1 cellular context compared by ENCODE assay signal in genomic region chr17:47830991-47831933, GRCh38.
TF ChIP-seq lines count a peak whose summit lies in the region.

A gene with protein sequence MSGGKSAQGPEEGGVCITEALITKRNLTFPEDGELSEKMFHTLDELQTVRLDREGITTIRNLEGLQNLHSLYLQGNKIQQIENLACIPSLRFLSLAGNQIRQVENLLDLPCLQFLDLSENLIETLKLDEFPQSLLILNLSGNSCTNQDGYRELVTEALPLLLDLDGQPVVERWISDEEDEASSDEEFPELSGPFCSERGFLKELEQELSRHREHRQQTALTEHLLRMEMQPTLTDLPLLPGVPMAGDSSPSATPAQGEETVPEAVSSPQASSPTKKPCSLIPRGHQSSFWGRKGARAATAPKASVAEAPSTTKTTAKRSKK (plus strand): TSS chr17:47831670. CDS start chr17:47831990, 320 bp downstream.
Gene MRPL10 (minus strand): TSS chr17:47831541. CDS start chr17:47831511, 30 bp downstream.

TF ChIP-seq in HepG2, 621 proteins besides CTCF, POLR2A, EP300 and RAD21 (continued from another document and continues in another):
- TF ChIP-seq CERS6 (CRISPR knock-in tag; IDR thresholded peaks at IDR 0.05) = no peak
- no peak for TF ChIP-seq MTA3 (CRISPR knock-in tag; IDR thresholded peaks at IDR 0.05)
- TF ChIP-seq ZNF33A (CRISPR knock-in tag; IDR thresholded peaks at IDR 0.05; ENCODE audit: borderline replicate concordance) = no peak
- TF ChIP-seq, protein P1, sequence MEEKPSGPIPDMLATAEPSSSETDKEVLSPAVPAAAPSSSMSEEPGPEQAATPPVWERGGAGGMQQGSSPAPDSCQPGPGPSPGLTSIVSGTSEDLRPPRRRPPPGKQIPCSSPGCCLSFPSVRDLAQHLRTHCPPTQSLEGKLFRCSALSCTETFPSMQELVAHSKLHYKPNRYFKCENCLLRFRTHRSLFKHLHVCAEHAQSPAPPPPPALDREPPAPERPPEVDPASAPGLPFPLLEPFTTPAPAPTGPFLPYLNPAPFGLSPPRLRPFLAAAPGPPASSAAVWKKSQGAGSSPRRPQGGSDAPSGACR (CRISPR knock-in tag; IDR thresholded peaks at IDR 0.05) = no peak; the same call in 1 of the 2 replicates
- peak; percentile 52; the same call in 1 of the 2 replicates for TF ChIP-seq GATA4 (IDR thresholded peaks at IDR 0.05; ENCODE audit: borderline replicate concordance, low read depth)
- no peak for TF ChIP-seq ZNF703 (CRISPR knock-in tag; IDR thresholded peaks at IDR 0.05; ENCODE audit: borderline replicate concordance)
- peak; percentile 58; the same call in 1 of the 2 replicates for TF ChIP-seq HMG20B (CRISPR knock-in tag; conservative IDR thresholded peaks at IDR 0.05)
- TF ChIP-seq, protein P2, sequence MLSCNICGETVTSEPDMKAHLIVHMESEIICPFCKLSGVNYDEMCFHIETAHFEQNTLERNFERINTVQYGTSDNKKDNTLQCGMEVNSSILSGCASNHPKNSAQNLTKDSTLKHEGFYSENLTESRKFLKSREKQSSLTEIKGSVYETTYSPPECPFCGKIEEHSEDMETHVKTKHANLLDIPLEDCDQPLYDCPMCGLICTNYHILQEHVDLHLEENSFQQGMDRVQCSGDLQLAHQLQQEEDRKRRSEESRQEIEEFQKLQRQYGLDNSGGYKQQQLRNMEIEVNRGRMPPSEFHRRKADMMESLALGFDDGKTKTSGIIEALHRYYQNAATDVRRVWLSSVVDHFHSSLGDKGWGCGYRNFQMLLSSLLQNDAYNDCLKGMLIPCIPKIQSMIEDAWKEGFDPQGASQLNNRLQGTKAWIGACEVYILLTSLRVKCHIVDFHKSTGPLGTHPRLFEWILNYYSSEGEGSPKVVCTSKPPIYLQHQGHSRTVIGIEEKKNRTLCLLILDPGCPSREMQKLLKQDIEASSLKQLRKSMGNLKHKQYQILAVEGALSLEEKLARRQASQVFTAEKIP (CRISPR knock-in tag; IDR thresholded peaks at IDR 0.05; ENCODE audit: borderline replicate concordance) = no peak
- TF ChIP-seq IKZF4 (CRISPR knock-in tag; IDR thresholded peaks at IDR 0.05; ENCODE audit: borderline replicate concordance, low read depth, not compliant biosample characterization) = peak; percentile 91
- peak; percentile 83; the same call in 1 of the 2 replicates for TF ChIP-seq KMT2A (CRISPR knock-in tag; IDR thresholded peaks at IDR 0.05)
- no peak for TF ChIP-seq ZKSCAN8 (CRISPR knock-in tag; IDR thresholded peaks at IDR 0.05; ENCODE audit: borderline replicate concordance)
- peak; percentile 89; the same call in 1 of the 2 replicates for TF ChIP-seq ZNF34 (CRISPR knock-in tag; IDR thresholded peaks at IDR 0.05; ENCODE audit: borderline replicate concordance)
- TF ChIP-seq NAIF1 (CRISPR knock-in tag; IDR thresholded peaks at IDR 0.05; ENCODE audit: borderline replicate concordance) = peak; percentile 89
- TF ChIP-seq, protein P3, sequence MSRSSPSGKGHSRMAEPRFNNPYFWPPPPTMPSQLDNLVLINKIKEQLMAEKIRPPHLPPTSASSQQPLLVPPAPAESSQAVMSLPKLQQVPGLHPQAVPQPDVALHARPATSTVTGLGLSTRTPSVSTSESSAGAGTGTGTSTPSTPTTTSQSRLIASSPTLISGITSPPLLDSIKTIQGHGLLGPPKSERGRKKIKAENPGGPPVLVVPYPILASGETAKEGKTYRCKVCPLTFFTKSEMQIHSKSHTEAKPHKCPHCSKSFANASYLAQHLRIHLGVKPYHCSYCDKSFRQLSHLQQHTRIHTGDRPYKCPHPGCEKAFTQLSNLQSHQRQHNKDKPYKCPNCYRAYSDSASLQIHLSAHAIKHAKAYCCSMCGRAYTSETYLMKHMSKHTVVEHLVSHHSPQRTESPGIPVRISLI (CRISPR knock-in tag; IDR thresholded peaks at IDR 0.05; ENCODE audit: borderline replicate concordance) = no peak
- peak; percentile 30; the same call in 1 of the 2 replicates for TF ChIP-seq MAZ (IDR thresholded peaks at IDR 0.05; ENCODE audit: borderline replicate concordance, low read depth, low read length)
- TF ChIP-seq MAZ (CRISPR knock-in tag; IDR thresholded peaks at IDR 0.05; ENCODE audit: low read depth) = peak; percentile 68
- TF ChIP-seq DNMT3B (CRISPR knock-in tag; conservative IDR thresholded peaks at IDR 0.05) = 0 out of 2 replicates have a peak, but pooled peaks have one; percentile 76
- no peak for TF ChIP-seq SNAPC2 (CRISPR knock-in tag; IDR thresholded peaks at IDR 0.05)
- TF ChIP-seq MYC (CRISPR knock-in tag; IDR thresholded peaks at IDR 0.05; ENCODE audit: borderline replicate concordance) = peak; percentile 80; the same call in 1 of the 2 replicates
- TF ChIP-seq ZNF598 (CRISPR knock-in tag; IDR thresholded peaks at IDR 0.05; ENCODE audit: borderline replicate concordance) = peak; percentile 96
- TF ChIP-seq ZNF180 (CRISPR knock-in tag; IDR thresholded peaks at IDR 0.05; ENCODE audit: borderline replicate concordance, low read depth) = no peak
- peak; percentile 90 for TF ChIP-seq DMAP1 (CRISPR knock-in tag; IDR thresholded peaks at IDR 0.05)
- no peak for TF ChIP-seq ETS1 (CRISPR knock-in tag; IDR thresholded peaks at IDR 0.05)
- TF ChIP-seq TEAD3 (CRISPR knock-in tag; optimal IDR thresholded peaks at IDR 0.05; ENCODE audit: borderline replicate concordance) = peak; percentile 84
- TF ChIP-seq ZBTB42 (CRISPR knock-in tag; IDR thresholded peaks at IDR 0.05) = peak; percentile 97
- TF ChIP-seq CREB1 (IDR thresholded peaks at IDR 0.05) = no peak
- TF ChIP-seq CREB1 (CRISPR knock-in tag; IDR thresholded peaks at IDR 0.05) = peak; percentile 18; the same call in 1 of the 2 replicates
- no peak for TF ChIP-seq ZNF235 (CRISPR knock-in tag; IDR thresholded peaks at IDR 0.05; ENCODE audit: borderline replicate concordance)
- peak; percentile 80 for TF ChIP-seq CREM (IDR thresholded peaks at IDR 0.05)
- no peak for TF ChIP-seq CREM (CRISPR knock-in tag; IDR thresholded peaks at IDR 0.05)
- TF ChIP-seq PREB (CRISPR knock-in tag; IDR thresholded peaks at IDR 0.05) = no peak
- TF ChIP-seq REST (IDR thresholded peaks at IDR 0.05; ENCODE audit: borderline replicate concordance in 1 of 2, low read depth in 1 of 2, low read length in 2 of 2) = peak in 1 of 2 experiments; percentile 73; a peak in 1 of 4 replicates
- TF ChIP-seq ZBTB43 (CRISPR knock-in tag; conservative IDR thresholded peaks at IDR 0.05) = peak; percentile 54; the same call in 1 of the 2 replicates
- TF ChIP-seq ZFP1 (CRISPR knock-in tag; IDR thresholded peaks at IDR 0.05) = no peak; the same call in 1 of the 2 replicates
- TF ChIP-seq CBX5 (CRISPR knock-in tag; IDR thresholded peaks at IDR 0.05; ENCODE audit: borderline replicate concordance) = no peak
- TF ChIP-seq E2F2 (CRISPR knock-in tag; IDR thresholded peaks at IDR 0.05; ENCODE audit: borderline replicate concordance) = no peak
- TF ChIP-seq ZNF350 (CRISPR knock-in tag; IDR thresholded peaks at IDR 0.05; ENCODE audit: borderline replicate concordance, low read depth) = peak; percentile 95
- no peak for TF ChIP-seq CENPT (CRISPR knock-in tag; IDR thresholded peaks at IDR 0.05; ENCODE audit: low read depth)
- peak; percentile 90 for TF ChIP-seq GLI4 (CRISPR knock-in tag; IDR thresholded peaks at IDR 0.05; ENCODE audit: borderline replicate concordance)
- TF ChIP-seq ZFP90 (CRISPR knock-in tag; IDR thresholded peaks at IDR 0.05; ENCODE audit: borderline replicate concordance) = peak; percentile 65; the same call in 1 of the 2 replicates
- no peak for TF ChIP-seq FOSL1 (CRISPR knock-in tag; IDR thresholded peaks at IDR 0.05; ENCODE audit: borderline replicate concordance)
- TF ChIP-seq, protein P4, sequence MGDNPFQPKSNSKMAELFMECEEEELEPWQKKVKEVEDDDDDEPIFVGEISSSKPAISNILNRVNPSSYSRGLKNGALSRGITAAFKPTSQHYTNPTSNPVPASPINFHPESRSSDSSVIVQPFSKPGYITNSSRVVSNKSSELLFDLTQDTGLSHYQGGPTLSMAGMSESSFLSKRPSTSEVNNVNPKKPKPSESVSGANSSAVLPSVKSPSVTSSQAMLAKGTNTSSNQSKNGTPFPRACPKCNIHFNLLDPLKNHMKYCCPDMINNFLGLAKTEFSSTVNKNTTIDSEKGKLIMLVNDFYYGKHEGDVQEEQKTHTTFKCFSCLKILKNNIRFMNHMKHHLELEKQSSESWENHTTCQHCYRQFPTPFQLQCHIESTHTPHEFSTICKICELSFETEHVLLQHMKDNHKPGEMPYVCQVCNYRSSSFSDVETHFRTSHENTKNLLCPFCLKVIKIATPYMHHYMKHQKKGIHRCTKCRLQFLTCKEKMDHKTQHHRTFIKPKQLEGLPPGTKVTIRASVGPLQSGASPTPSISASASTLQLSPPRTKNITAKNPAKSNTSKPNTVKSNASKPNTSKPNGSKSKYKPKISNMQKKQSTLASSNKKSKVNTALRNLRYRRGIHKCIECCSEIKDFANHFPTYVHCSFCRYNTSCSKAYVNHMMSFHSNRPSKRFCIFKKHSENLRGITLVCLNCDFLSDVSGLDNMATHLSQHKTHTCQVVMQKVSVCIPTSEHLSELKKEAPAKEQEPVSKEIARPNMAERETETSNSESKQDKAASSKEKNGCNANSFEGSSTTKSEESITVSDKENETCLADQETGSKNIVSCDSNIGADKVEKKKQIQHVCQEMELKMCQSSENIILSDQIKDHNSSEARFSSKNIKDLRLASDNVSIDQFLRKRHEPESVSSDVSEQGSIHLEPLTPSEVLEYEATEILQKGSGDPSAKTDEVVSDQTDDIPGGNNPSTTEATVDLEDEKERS (CRISPR knock-in tag; IDR thresholded peaks at IDR 0.05) = peak; percentile 70; the same call in 1 of the 2 replicates
- peak; percentile 73 for TF ChIP-seq ZNF768 (CRISPR knock-in tag; IDR thresholded peaks at IDR 0.05)
- TF ChIP-seq ZNF891 (CRISPR knock-in tag; IDR thresholded peaks at IDR 0.05) = peak; percentile 94; the same call in 1 of the 2 replicates
- TF ChIP-seq U2AF1 (optimal IDR thresholded peaks at IDR 0.05; ENCODE audit: low read depth, low read length) = peak; percentile 20
